ENCODE assay signal across 8 cellular contexts in genomic region chr2:152222975-152223638, GRCh38. TPM values are rescaled to one million over a fixed set of nuclear protein-coding genes. Genes with fewer than 3 reads are reported as not detected.
DNase-seq lines count a peak whose midpoint lies in the region; TF ChIP-seq lines count a peak whose summit lies in the region.

No MANE protein-coding gene starts in this region.

- no peaks in the 10 kb centered on the region for H3K36me3 Mint-ChIP-seq in neural progenitor cell
- H3K36me3 Mint-ChIP-seq in CD8-positive, alpha-beta memory T cell = no peaks in the 10 kb centered on the region
- H3K36me3 Mint-ChIP-seq in activated CD4-positive, alpha-beta T cell treated with anti-CD3 and anti-CD28 coated beads, Interleukin-2, amount 10 ng/mL, durations not matched to agents 24 days and 14 days (ENCODE audit: low read depth) = no peaks in the 10 kb centered on the region

- H3K4me1 ChIP-seq in neural progenitor cell = peaks cover 19% of the 10 kb centered on the region
- H3K4me1 ChIP-seq in CD8-positive, alpha-beta memory T cell (ENCODE audit: insufficient read depth, low read length) = no peaks in the 10 kb centered on the region

- no peaks in the 10 kb centered on the region for H4K20me1 ChIP-seq in neural progenitor cell (ENCODE audit: low read depth)

- CTCF ChIA-PET in CD8-positive, alpha-beta memory T cell (lab: Charles Lee) = no interaction called here
- CTCF ChIA-PET in RWPE1 (lab: Yijun Ruan, JAX) = interaction anchor here (1.2 kb wide), 1 partner anchor 9 kb away, joined by 6 read pairs; no protein-coding TSS in a partner anchor

- no peak overlapping the region for H3K4me3 Mint-ChIP-seq in neural progenitor cell
- no peak overlapping the region for H3K4me3 Mint-ChIP-seq in CD8-positive, alpha-beta memory T cell
- H3K4me3 Mint-ChIP-seq in activated CD4-positive, alpha-beta T cell treated with anti-CD3 and anti-CD28 coated beads, Interleukin-2, amount 10 ng/mL, durations not matched to agents 24 days and 14 days = no peak overlapping the region

- no peak overlapping the region for H3K4me3 ChIP-seq in neural progenitor cell
- no peak overlapping the region for H3K4me3 ChIP-seq in CD8-positive, alpha-beta memory T cell (ENCODE audit: low read length)

- H3K27ac ChIP-seq in neural progenitor cell (no peak overlapping the region), RWPE1 (no peak overlapping the region)
- no peak overlapping the region for H3K27ac ChIP-seq in CD8-positive, alpha-beta memory T cell (ENCODE audit: low read depth, low read length)

- H3K79me2 ChIP-seq in neural progenitor cell (ENCODE audit: low read depth) = no peaks in the 10 kb centered on the region

- peaks cover 2% of the 10 kb centered on the region for H3K27me3 Mint-ChIP-seq in neural progenitor cell (ENCODE audit: insufficient read depth, low read depth)
- H3K27me3 Mint-ChIP-seq in CD8-positive, alpha-beta memory T cell = peaks cover 8 to 25% of the 10 kb centered on the region in 2 donors
- peaks cover 7% of the 10 kb centered on the region for H3K27me3 Mint-ChIP-seq in activated CD4-positive, alpha-beta T cell treated with anti-CD3 and anti-CD28 coated beads, Interleukin-2, amount 10 ng/mL, durations not matched to agents 24 days and 14 days

- H3K27ac Mint-ChIP-seq in neural progenitor cell = no peak overlapping the region
- no peak overlapping the region for H3K27ac Mint-ChIP-seq in CD8-positive, alpha-beta memory T cell
- no peak overlapping the region for H3K27ac Mint-ChIP-seq in activated CD4-positive, alpha-beta T cell treated with anti-CD3 and anti-CD28 coated beads, Interleukin-2, amount 10 ng/mL, durations not matched to agents 24 days and 14 days

- intact Hi-C loops in activated CD4-positive, alpha-beta T cell treated with anti-CD3 and anti-CD28 coated beads, Interleukin-2, amount 10 ng/mL, durations not matched to agents 24 days and 14 days (cut with micrococcal nuclease) = no loop called here

- H3K4me1 Mint-ChIP-seq in neural progenitor cell = peaks cover 24% of the 10 kb centered on the region
- H3K4me1 Mint-ChIP-seq in CD8-positive, alpha-beta memory T cell = no peaks in the 10 kb centered on the region
- no peaks in the 10 kb centered on the region for H3K4me1 Mint-ChIP-seq in activated CD4-positive, alpha-beta T cell treated with anti-CD3 and anti-CD28 coated beads, Interleukin-2, amount 10 ng/mL, durations not matched to agents 24 days and 14 days

- H2AFZ ChIP-seq in neural progenitor cell (replicated peaks) = no peak overlapping the region

- H3K27me3 ChIP-seq in neural progenitor cell = no peaks in the 10 kb centered on the region
- no peaks in the 10 kb centered on the region for H3K27me3 ChIP-seq in CD8-positive, alpha-beta memory T cell (ENCODE audit: insufficient read depth, low read length, poor library complexity, severe bottlenecking)

- no peaks in the 10 kb centered on the region for H3K36me3 ChIP-seq in neural progenitor cell
- H3K36me3 ChIP-seq in CD8-positive, alpha-beta memory T cell (ENCODE audit: insufficient read depth, low read length) = no peaks in the 10 kb centered on the region

- H3K4me2 ChIP-seq in neural progenitor cell = peak overlapping the region; percentile 33

- no peaks in the 10 kb centered on the region for H3F3A ChIP-seq in neural progenitor cell (ENCODE audit: low read depth)

- H3K9me3 Mint-ChIP-seq in neural progenitor cell = no peaks in the 10 kb centered on the region
- peaks cover 0 to 2% (median 0%) of the 10 kb centered on the region in 5 donors for H3K9me3 Mint-ChIP-seq in CD8-positive, alpha-beta memory T cell
- H3K9me3 Mint-ChIP-seq in activated CD4-positive, alpha-beta T cell treated with anti-CD3 and anti-CD28 coated beads, Interleukin-2, amount 10 ng/mL, durations not matched to agents 24 days and 14 days = no peaks in the 10 kb centered on the region

- POLR2A ChIA-PET in CD8-positive, alpha-beta memory T cell (lab: Charles Lee) = no interaction called here
- POLR2A ChIA-PET in RWPE1 (lab: Yijun Ruan, JAX; ENCODE audit: low non-redundant PET) = no interaction called here

- H3K9me3 ChIP-seq in neural progenitor cell (ENCODE audit: low read depth) = no peaks in the 10 kb centered on the region
- H3K9me3 ChIP-seq in CD8-positive, alpha-beta memory T cell (ENCODE audit: low read length) = no peaks in the 10 kb centered on the region

- no peak overlapping the region for H3K9ac ChIP-seq in neural progenitor cell

- TF ChIP-seq CTCF in neural progenitor cell (IDR thresholded peaks at IDR 0.05) = no peak
- TF ChIP-seq CTCF in RWPE1 (conservative IDR thresholded peaks at IDR 0.05; ENCODE audit: low read depth) = no peak

- peak; percentile 19 for DNase-seq in DMS153 (lab: John Stamatoyannopoulos, UW)
- DNase-seq in NCI-H2171 (lab: John Stamatoyannopoulos, UW) = peak; percentile 93
- peak; percentile 77 for DNase-seq in dedifferentiated amniotic fluid mesenchymal stem cell (ENCODE audit: extremely low spot score)
- DNase-seq in neural progenitor cell (ENCODE audit: low spot score) = peak; percentile 16
- no peak for DNase-seq in CD8-positive, alpha-beta memory T cell
- DNase-seq in RWPE1 (ENCODE audit: low spot score) = no peak
- no peak for DNase-seq in activated CD4-positive, alpha-beta T cell treated with anti-CD3 and anti-CD28 coated beads, Interleukin-2, amount 10 ng/mL, durations not matched to agents 24 days and 14 days
- no peak for DNase-seq in HPDE6-E6E7 (ENCODE audit: extremely low spot score)

RNA-seq across cellular contexts. Expression of gene STAM2, which starts 47.5 kb away (rescaled TPM):
- 11.4 and 16.8 TPM in 2 replicates for total RNA-seq in neural progenitor cell (ENCODE audit: low replicate concordance)
- total RNA-seq in CD8-positive, alpha-beta memory T cell = 10 to 100 TPM; 19.6 to 19.8 TPM
- polyA plus RNA-seq in CD8-positive, alpha-beta memory T cell = 3.7 TPM
- 16.9 and 22.2 TPM in 2 replicates for total RNA-seq in activated CD4-positive, alpha-beta T cell treated with anti-CD3 and anti-CD28 coated beads, Interleukin-2, amount 10 ng/mL, durations not matched to agents 24 days and 14 days

Comparison
In these comparisons a context has a peak if more than half of its experiments do, and no peak if none do; other contexts are left out.
1. DNase-seq: peak in DMS153 (single experiment), NCI-H2171 (single experiment), dedifferentiated amniotic fluid mesenchymal stem cell (single experiment) and neural progenitor cell (single experiment); none in CD8-positive, alpha-beta memory T cell (0 of 5), RWPE1 (single experiment), activated CD4-positive, alpha-beta T cell treated with anti-CD3 and anti-CD28 coated beads, Interleukin-2, amount 10 ng/mL, durations not matched to agents 24 days and 14 days (single experiment) and HPDE6-E6E7 (single experiment).